1 cellular context compared by ENCODE assay signal in the genomic region with DNA sequence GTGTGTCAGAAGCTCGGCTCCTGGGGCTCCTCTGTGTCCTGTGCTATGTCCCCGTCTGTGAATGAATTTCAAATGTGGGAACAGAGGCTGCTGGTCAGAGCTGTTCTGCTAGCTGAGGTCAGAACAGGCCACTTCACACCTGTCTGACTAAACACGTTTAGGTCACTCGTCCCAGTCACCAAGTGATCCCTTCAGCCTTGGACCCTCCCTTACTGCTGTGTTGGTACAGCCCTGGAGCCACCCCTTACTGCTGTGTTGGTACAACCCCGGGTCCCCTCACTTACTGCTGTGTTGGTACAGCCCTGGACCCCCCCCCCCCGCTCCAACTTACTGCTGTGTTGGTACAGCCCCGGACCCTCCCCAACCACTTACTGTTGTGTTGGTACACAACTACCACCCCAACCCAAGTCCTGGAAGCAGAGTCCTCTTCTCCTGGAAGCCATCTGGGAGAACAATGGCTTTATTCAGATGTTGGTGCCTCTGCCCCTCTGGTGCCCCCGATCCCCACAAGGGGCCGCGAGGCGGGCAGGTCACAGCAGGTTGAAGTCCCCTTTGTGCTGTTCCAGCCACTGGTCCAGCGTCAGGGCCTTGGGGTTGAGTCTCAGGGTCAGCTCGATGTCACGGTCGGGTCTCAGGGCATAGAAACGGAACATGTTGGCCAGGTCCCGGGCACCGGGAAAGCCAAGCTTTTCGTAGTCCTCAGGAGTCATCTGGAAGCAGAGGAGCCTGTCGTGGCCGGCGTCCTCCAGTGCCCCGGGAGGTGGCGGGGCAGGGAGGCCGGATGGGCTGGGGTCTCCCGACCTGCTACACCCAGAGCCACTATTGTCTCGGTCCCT.
A peak's percentile ranks its signal among the peaks of the same experiment; 100 is the strongest.
TF ChIP-seq lines count a peak whose summit lies in the region.

No MANE protein-coding gene starts in this region.

TF ChIP-seq in HepG2, 621 proteins besides CTCF, POLR2A, EP300 and RAD21 (continued from another document and continues in another):
- TF ChIP-seq ZNF512B (CRISPR knock-in tag; IDR thresholded peaks at IDR 0.05; ENCODE audit: borderline replicate concordance) (no peak), RERE (CRISPR knock-in tag; IDR thresholded peaks at IDR 0.05; ENCODE audit: low read depth) (no peak), POLR2AphosphoS2 (IDR thresholded peaks at IDR 0.05; ENCODE audit: low read depth, low read length) (0 out of 2 replicates have a peak, but pooled peaks have one; percentile 47), ZMAT3 (CRISPR knock-in tag; conservative IDR thresholded peaks at IDR 0.05) (no peak), YEATS2 (CRISPR knock-in tag; IDR thresholded peaks at IDR 0.05; ENCODE audit: borderline replicate concordance) (peak; percentile 35; the same call in 1 of the 2 replicates), ZXDC (CRISPR knock-in tag; IDR thresholded peaks at IDR 0.05) (no peak), CREB1 (IDR thresholded peaks at IDR 0.05) (no peak), CREB1 (CRISPR knock-in tag; IDR thresholded peaks at IDR 0.05) (no peak), ZNF781 (CRISPR knock-in tag; IDR thresholded peaks at IDR 0.05; ENCODE audit: borderline replicate concordance, not compliant biosample characterization) (no peak), KAT2B (IDR thresholded peaks at IDR 0.05; ENCODE audit: borderline replicate concordance, low read depth, low read length) (no peak), RBM39 (IDR thresholded peaks at IDR 0.05; ENCODE audit: low read depth, low read length, poor library complexity, severe bottlenecking) (peak; percentile 59), KLF11 (CRISPR knock-in tag; IDR thresholded peaks at IDR 0.05) (peak; percentile 62; the same call in 1 of the 2 replicates), ZNF335 (CRISPR knock-in tag; IDR thresholded peaks at IDR 0.05) (no peak), RCOR2 (CRISPR knock-in tag; IDR thresholded peaks at IDR 0.05) (peak; percentile 56; the same call in 1 of the 2 replicates), ZNF33B (CRISPR knock-in tag; IDR thresholded peaks at IDR 0.05) (no peak), DNMT1 (CRISPR knock-in tag; IDR thresholded peaks at IDR 0.05) (no peak), GMEB2 (CRISPR knock-in tag; IDR thresholded peaks at IDR 0.05; ENCODE audit: low read depth) (no peak), ARID4A (CRISPR knock-in tag; IDR thresholded peaks at IDR 0.05; ENCODE audit: borderline replicate concordance) (peak; percentile 47; the same call in 1 of the 2 replicates), ZNF296 (CRISPR knock-in tag; conservative IDR thresholded peaks at IDR 0.05) (no peak), ATRX (CRISPR knock-in tag; IDR thresholded peaks at IDR 0.05; ENCODE audit: borderline replicate concordance) (no peak), ZNF510 (CRISPR knock-in tag; IDR thresholded peaks at IDR 0.05; ENCODE audit: low read depth) (peak; percentile 68; the same call in 1 of the 2 replicates), ZNF816 (CRISPR knock-in tag; IDR thresholded peaks at IDR 0.05; ENCODE audit: borderline replicate concordance) (no peak; the same call in 1 of the 2 replicates), TARDBP (CRISPR knock-in tag; IDR thresholded peaks at IDR 0.05) (peak; percentile 73), ARHGAP35 (CRISPR knock-in tag; IDR thresholded peaks at IDR 0.05; ENCODE audit: borderline replicate concordance) (no peak; the same call in 1 of the 2 replicates)
- TF ChIP-seq, protein P1, sequence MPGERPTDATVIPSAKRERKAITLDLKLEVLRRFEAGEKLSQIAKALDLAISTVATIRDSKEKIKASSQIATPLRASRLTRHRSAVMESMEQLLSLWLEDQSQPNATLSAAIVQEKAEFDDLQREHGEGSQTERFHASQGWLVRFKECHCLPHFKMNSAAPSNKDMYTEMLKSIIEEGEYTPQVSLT (CRISPR knock-in tag; IDR thresholded peaks at IDR 0.05; ENCODE audit: borderline replicate concordance, low read depth), result no peak
- TF ChIP-seq, protein P2, sequence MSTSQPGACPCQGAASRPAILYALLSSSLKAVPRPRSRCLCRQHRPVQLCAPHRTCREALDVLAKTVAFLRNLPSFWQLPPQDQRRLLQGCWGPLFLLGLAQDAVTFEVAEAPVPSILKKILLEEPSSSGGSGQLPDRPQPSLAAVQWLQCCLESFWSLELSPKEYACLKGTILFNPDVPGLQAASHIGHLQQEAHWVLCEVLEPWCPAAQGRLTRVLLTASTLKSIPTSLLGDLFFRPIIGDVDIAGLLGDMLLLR (CRISPR knock-in tag; IDR thresholded peaks at IDR 0.05), result no peak
- TF ChIP-seq, protein P3, sequence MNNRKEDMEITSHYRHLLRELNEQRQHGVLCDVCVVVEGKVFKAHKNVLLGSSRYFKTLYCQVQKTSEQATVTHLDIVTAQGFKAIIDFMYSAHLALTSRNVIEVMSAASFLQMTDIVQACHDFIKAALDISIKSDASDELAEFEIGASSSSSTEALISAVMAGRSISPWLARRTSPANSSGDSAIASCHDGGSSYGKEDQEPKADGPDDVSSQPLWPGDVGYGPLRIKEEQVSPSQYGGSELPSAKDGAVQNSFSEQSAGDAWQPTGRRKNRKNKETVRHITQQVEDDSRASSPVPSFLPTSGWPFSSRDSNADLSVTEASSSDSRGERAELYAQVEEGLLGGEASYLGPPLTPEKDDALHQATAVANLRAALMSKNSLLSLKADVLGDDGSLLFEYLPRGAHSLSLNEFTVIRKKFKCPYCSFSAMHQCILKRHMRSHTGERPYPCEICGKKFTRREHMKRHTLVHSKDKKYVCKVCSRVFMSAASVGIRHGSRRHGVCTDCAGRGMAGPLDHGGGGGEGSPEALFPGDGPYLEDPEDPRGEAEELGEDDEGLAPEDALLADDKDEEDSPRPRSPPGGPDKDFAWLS (CRISPR knock-in tag; IDR thresholded peaks at IDR 0.05; ENCODE audit: borderline replicate concordance), result 0 out of 2 replicates have a peak, but pooled peaks have one; percentile 92
